ENCODE assay signal across 1 cellular context in the genomic region with DNA sequence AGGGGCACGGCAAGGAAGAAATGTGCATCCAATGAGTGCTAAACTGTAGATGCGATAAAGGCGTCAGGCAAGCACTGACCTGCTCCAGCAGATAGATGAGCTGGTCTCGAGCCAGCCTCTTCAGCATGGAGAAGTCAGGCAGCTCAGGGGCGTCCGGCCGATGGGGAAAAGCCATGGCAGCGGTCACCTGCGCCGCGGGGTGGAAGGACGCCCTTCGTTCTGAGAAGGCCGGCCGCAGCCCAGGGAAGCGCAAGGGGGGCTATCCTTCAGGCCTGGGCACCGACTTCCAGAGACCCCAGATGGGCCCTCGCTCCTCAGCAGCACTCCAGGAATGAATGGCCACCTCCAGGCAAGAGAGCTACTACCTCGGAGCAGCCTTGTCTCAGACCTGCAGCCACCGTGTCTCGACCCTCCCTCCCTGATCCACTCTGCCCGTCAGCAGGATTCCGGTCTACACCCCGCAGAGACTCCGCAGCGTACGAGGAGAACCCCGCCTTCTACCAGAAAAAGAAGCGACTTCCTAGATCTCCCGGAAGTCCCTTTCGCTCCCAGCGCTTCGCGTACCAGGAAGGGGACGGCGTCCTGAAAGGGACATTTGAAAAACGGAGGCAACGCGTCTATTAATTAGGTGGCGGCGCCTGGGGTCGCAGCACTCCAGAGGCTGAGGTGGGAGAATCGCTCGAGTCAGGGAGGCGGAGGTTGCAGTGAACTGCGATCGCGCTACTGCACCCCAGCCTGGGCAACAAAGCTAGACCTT.
TF ChIP-seq lines count a peak whose summit lies in the region.

VPS33B (minus strand) TSS at position 520 of the 757 bp plus-strand sequence; CDS start at position 175, 345 bp downstream.

TF ChIP-seq in K562, 482 proteins besides CTCF, POLR2A, EP300 and RAD21 (continued from another document and continues in another):
- TF ChIP-seq BRD9 (IDR thresholded peaks at IDR 0.05; ENCODE audit: low read depth, partially characterized antibody) (no peak), NR2C2 (CRISPR knock-in tag; IDR thresholded peaks at IDR 0.05) (no peak), NR2C2 (tag; IDR thresholded peaks at IDR 0.05) (peak; percentile 64), MCM3 (IDR thresholded peaks at IDR 0.05) (no peak), RBM15 (IDR thresholded peaks at IDR 0.05; ENCODE audit: insufficient read depth, low read length) (no peak), KLF16 (IDR thresholded peaks at IDR 0.05) (peak; percentile 77), TGIF2 (CRISPR knock-in tag; IDR thresholded peaks at IDR 0.05) (no peak), TRIM24 (IDR thresholded peaks at IDR 0.05) (no peak), SMARCB1 (IDR thresholded peaks at IDR 0.05; ENCODE audit: insufficient read length, low read depth) (no peak), SAFB (IDR thresholded peaks at IDR 0.05; ENCODE audit: borderline replicate concordance, low read depth, low read length) (no peak), CREB3L1 (IDR thresholded peaks at IDR 0.05; ENCODE audit: borderline replicate concordance, low read depth) (no peak), SUPT5H (IDR thresholded peaks at IDR 0.05) (peak; percentile 78), ZNF253 (CRISPR knock-in tag; conservative IDR thresholded peaks at IDR 0.05) (no peak), NR2F6 (CRISPR knock-in tag; IDR thresholded peaks at IDR 0.05) (no peak), ARID2 (IDR thresholded peaks at IDR 0.05) (no peak), ZBED1 (IDR thresholded peaks at IDR 0.05) (no peak), STAG1 (CRISPR knock-in tag; IDR thresholded peaks at IDR 0.05; ENCODE audit: borderline replicate concordance) (no peak), ZNF707 (CRISPR knock-in tag; conservative IDR thresholded peaks at IDR 0.05) (no peak), RNF219 (CRISPR knock-in tag; IDR thresholded peaks at IDR 0.05) (0 out of 2 replicates have a peak, but pooled peaks have one; percentile 45), FOXA3 (CRISPR knock-in tag; conservative IDR thresholded peaks at IDR 0.05 in 1 of 2, IDR thresholded peaks at IDR 0.05 in 1 of 2) (0 out of 4 replicates have a peak, but pooled peaks of 1 of the 2 experiments have one; percentile 76), ATF3 (IDR thresholded peaks at IDR 0.05) (no peak), ATF3 (CRISPR knock-in tag; conservative IDR thresholded peaks at IDR 0.05) (no peak), SRSF3 (IDR thresholded peaks at IDR 0.05; ENCODE audit: insufficient read depth, low read length) (no peak), ZSCAN32 (CRISPR knock-in tag; IDR thresholded peaks at IDR 0.05) (no peak), ZNF695 (CRISPR knock-in tag; IDR thresholded peaks at IDR 0.05) (no peak), ZNF282 (CRISPR knock-in tag; IDR thresholded peaks at IDR 0.05) (no peak), MECOM (CRISPR knock-in tag; IDR thresholded peaks at IDR 0.05) (no peak), ZNF764 (CRISPR knock-in tag; IDR thresholded peaks at IDR 0.05; ENCODE audit: low read depth) (no peak), ZNF239 (CRISPR knock-in tag; IDR thresholded peaks at IDR 0.05) (no peak), BCOR (IDR thresholded peaks at IDR 0.05) (no peak), GABPB1 (CRISPR knock-in tag; IDR thresholded peaks at IDR 0.05) (peak; percentile 92), HNRNPL (IDR thresholded peaks at IDR 0.05; ENCODE audit: low read depth, low read length) (no peak), ZNF551 (CRISPR knock-in tag; IDR thresholded peaks at IDR 0.05) (no peak)
- TF ChIP-seq, protein P1, sequence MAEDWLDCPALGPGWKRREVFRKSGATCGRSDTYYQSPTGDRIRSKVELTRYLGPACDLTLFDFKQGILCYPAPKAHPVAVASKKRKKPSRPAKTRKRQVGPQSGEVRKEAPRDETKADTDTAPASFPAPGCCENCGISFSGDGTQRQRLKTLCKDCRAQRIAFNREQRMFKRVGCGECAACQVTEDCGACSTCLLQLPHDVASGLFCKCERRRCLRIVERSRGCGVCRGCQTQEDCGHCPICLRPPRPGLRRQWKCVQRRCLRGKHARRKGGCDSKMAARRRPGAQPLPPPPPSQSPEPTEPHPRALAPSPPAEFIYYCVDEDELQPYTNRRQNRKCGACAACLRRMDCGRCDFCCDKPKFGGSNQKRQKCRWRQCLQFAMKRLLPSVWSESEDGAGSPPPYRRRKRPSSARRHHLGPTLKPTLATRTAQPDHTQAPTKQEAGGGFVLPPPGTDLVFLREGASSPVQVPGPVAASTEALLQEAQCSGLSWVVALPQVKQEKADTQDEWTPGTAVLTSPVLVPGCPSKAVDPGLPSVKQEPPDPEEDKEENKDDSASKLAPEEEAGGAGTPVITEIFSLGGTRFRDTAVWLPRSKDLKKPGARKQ (CRISPR knock-in tag; IDR thresholded peaks at IDR 0.05): no peak
- TF ChIP-seq, protein P2, sequence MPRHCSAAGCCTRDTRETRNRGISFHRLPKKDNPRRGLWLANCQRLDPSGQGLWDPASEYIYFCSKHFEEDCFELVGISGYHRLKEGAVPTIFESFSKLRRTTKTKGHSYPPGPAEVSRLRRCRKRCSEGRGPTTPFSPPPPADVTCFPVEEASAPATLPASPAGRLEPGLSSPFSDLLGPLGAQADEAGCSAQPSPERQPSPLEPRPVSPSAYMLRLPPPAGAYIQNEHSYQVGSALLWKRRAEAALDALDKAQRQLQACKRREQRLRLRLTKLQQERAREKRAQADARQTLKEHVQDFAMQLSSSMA (CRISPR knock-in tag; IDR thresholded peaks at IDR 0.05): no peak
- TF ChIP-seq, protein P3, sequence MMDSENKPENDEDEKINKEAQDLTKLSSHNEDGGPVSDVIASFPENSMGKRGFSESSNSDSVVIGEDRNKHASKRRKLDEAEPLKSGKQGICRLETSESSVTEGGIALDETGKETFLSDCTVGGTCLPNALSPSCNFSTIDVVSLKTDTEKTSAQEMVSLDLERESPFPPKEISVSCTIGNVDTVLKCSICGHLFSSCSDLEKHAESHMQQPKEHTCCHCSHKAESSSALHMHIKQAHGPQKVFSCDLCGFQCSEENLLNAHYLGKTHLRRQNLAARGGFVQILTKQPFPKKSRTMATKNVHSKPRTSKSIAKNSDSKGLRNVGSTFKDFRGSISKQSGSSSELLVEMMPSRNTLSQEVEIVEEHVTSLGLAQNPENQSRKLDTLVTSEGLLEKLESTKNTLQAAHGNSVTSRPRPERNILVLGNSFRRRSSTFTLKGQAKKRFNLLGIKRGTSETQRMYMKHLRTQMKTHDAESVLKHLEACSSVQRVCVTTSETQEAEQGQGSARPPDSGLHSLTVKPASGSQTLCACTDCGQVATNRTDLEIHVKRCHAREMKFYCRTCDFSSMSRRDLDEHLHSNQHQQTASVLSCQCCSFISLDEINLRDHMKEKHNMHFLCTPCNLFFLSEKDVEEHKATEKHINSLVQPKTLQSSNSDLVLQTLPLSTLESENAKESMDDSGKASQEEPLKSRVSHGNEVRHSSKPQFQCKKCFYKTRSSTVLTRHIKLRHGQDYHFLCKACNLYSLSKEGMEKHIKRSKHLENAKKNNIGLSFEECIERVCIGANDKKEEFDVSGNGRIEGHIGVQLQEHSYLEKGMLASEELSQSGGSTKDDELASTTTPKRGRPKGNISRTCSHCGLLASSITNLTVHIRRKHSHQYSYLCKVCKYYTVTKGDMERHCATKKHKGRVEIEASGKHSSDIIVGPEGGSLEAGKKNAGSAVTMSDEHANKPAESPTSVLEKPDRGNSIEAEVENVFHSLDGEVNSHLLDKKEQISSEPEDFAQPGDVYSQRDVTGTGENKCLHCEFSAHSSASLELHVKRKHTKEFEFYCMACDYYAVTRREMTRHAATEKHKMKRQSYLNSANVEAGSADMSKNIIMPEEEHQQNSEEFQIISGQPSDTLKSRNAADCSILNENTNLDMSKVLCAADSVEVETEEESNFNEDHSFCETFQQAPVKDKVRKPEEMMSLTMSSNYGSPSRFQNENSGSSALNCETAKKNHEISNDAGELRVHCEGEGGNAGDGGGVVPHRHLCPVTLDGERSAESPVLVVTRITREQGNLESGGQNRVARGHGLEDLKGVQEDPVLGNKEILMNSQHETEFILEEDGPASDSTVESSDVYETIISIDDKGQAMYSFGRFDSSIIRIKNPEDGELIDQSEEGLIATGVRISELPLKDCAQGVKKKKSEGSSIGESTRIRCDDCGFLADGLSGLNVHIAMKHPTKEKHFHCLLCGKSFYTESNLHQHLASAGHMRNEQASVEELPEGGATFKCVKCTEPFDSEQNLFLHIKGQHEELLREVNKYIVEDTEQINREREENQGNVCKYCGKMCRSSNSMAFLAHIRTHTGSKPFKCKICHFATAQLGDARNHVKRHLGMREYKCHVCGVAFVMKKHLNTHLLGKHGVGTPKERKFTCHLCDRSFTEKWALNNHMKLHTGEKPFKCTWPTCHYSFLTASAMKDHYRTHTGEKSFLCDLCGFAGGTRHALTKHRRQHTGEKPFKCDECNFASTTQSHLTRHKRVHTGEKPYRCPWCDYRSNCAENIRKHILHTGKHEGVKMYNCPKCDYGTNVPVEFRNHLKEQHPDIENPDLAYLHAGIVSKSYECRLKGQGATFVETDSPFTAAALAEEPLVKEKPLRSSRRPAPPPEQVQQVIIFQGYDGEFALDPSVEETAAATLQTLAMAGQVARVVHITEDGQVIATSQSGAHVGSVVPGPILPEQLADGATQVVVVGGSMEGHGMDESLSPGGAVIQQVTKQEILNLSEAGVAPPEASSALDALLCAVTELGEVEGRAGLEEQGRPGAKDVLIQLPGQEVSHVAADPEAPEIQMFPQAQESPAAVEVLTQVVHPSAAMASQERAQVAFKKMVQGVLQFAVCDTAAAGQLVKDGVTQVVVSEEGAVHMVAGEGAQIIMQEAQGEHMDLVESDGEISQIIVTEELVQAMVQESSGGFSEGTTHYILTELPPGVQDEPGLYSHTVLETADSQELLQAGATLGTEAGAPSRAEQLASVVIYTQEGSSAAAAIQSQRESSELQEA (IDR thresholded peaks at IDR 0.05; ENCODE audit: low read depth): peak; percentile 96
- TF ChIP-seq, protein P4, sequence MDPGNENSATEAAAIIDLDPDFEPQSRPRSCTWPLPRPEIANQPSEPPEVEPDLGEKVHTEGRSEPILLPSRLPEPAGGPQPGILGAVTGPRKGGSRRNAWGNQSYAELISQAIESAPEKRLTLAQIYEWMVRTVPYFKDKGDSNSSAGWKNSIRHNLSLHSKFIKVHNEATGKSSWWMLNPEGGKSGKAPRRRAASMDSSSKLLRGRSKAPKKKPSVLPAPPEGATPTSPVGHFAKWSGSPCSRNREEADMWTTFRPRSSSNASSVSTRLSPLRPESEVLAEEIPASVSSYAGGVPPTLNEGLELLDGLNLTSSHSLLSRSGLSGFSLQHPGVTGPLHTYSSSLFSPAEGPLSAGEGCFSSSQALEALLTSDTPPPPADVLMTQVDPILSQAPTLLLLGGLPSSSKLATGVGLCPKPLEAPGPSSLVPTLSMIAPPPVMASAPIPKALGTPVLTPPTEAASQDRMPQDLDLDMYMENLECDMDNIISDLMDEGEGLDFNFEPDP (CRISPR knock-in tag; IDR thresholded peaks at IDR 0.05): no peak
- TF ChIP-seq, protein P5, sequence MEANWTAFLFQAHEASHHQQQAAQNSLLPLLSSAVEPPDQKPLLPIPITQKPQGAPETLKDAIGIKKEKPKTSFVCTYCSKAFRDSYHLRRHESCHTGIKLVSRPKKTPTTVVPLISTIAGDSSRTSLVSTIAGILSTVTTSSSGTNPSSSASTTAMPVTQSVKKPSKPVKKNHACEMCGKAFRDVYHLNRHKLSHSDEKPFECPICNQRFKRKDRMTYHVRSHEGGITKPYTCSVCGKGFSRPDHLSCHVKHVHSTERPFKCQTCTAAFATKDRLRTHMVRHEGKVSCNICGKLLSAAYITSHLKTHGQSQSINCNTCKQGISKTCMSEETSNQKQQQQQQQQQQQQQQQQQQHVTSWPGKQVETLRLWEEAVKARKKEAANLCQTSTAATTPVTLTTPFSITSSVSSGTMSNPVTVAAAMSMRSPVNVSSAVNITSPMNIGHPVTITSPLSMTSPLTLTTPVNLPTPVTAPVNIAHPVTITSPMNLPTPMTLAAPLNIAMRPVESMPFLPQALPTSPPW (CRISPR knock-in tag; IDR thresholded peaks at IDR 0.05): peak; percentile 64
